ENCODE assay signal across 25 cellular contexts in the genomic region with DNA sequence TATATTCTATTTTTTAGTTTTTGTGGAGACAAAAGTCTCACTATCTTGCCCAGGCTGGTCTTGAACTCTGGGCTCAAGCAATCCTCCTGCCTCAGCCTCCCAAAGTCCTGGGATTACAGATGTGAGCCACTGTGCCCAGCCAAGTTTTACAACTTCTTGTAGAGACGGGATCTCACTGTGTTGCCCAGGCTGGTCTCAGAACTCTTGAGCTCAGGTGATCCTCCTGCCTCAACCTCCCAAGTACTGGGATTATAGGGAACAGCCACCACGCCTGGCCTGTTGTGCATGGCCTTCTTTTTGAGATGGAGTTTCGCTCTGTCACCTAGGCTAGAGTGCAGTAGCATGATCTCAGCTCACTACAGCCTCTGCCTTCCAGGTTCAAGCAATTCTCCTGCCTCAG. TPM values are rescaled to one million over a fixed set of nuclear protein-coding genes. Genes with fewer than 3 reads are reported as not detected.
"Had no signal": no experiment of that assay in that cellular context is flagged by ENCODE, and none has a peak within 500 bp of the region (broad histone marks: within the 10 kb centered on the region; RNA-seq: fewer than 3 reads in every experiment).

No MANE protein-coding gene starts in this region.

- DNase-seq: KBM-7, MG63, NCI-H1092, NCI-H1105 treated with DMSO at 0.1 percent for 48 hours, NCI-H1417 treated with DMSO at 0.1 percent for 48 hours, NCI-H146, NCI-H1694 treated with DMSO at 0.1 percent for 48 hours, NCI-H2029, NCI-H2081 treated with DMSO at 0.1 percent for 48 hours, NCI-H2171, NCI-H226, NCI-H446, NCI-H510A, NCI-H524 treated with DMSO at 0.1 percent for 48 hours, NCI-H69, NCI-H774, PC-3, SHP77 treated with DMSO at 0.1 percent for 48 hours, SJCRH30 had no signal

- H3K36me3 Mint-ChIP-seq: IgD-negative memory B cell had no signal

- H3K36me3 ChIP-seq: SJCRH30 had no signal

- H3K4me3 Mint-ChIP-seq: IgD-negative memory B cell had no signal

- H3K4me3 ChIP-seq: MG63, SJCRH30 had no signal

- H3K9me3 Mint-ChIP-seq: IgD-negative memory B cell had no signal

- ATAC-seq: Panc1, PC-3, Right ventricle myocardium inferior, SK-N-SH treated with all-trans-retinoic acid at 6 μM for 48 hours had no signal

- H3K27ac Mint-ChIP-seq: IgD-negative memory B cell had no signal

- H3K4me1 ChIP-seq: SJCRH30 had no signal

- H3K27me3 Mint-ChIP-seq: IgD-negative memory B cell had no signal

- H3K27ac ChIP-seq: SJCRH30 had no signal

- H3K9me3 ChIP-seq: MG63, SJCRH30 had no signal

- H3K27me3 ChIP-seq: MG63, SJCRH30 had no signal

RNA-seq across cellular contexts. Expression of a gene that starts 31.0 kb away (rescaled TPM):
- total RNA-seq: HT1080, LHCN-M2, PC-3, SJCRH30 had no signal
